Comparison of ENCODE assay signal across 10 cellular contexts in the genomic region with DNA sequence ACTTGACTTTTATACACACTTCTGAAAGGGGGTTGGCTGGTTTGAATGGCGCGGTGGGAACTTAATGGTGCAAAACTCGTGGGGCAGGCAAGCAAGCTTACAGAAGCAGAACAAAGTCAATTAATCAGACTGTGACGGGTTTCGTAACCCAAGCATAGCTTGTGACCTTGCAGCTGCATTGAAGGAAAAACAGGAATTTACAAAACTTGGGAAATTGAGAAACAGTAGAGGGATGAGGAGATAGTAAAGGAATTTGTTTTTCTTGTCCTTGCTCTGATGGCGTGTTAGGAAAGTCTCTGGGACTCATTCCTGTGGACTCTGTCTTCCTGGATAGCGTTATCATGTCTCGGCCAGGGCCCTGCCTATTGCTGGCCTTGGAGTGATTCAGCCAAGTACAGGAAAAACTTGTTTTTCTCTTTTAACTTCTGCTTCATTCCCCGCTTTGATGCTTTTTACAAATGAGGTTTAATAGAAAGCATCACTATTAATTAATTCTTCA.
A peak's percentile ranks its signal among the peaks of the same experiment; 100 is the strongest.
DNase-seq lines count a peak whose midpoint lies in the region; ATAC-seq and TF ChIP-seq lines count a peak whose summit lies in the region.
"Had no signal": no experiment of that assay in that cellular context is flagged by ENCODE, and none has a peak within 500 bp of the region (broad histone marks: within the 10 kb centered on the region; RNA-seq: fewer than 3 reads in every experiment).

No MANE protein-coding gene starts in this region.

- no peaks in the 10 kb centered on the region for H3K4me1 Mint-ChIP-seq in activated naive CD8-positive, alpha-beta T cell treated with anti-CD3 and anti-CD28 coated beads, Interleukin-2, amount 50 U/mL, for 24 hours
- H3K4me1 Mint-ChIP-seq in activated T-cell treated with anti-CD3 and anti-CD28 coated beads, Interleukin-2, amount 50 U/mL, for 4 hours (ENCODE audit: low read depth): no peaks in the 10 kb centered on the region

- intact Hi-C loops in adrenal gland (cut with DNase I): no loop called here
- intact Hi-C loops in left ventricle myocardium inferior (cut with micrococcal nuclease): no loop called here

- no peaks in the 10 kb centered on the region for H3K9me3 Mint-ChIP-seq in activated naive CD8-positive, alpha-beta T cell treated with anti-CD3 and anti-CD28 coated beads, Interleukin-2, amount 50 U/mL, for 24 hours
- H3K9me3 Mint-ChIP-seq in activated T-cell treated with anti-CD3 and anti-CD28 coated beads, Interleukin-2, amount 50 U/mL, for 4 hours: no peaks in the 10 kb centered on the region

- H2AFZ ChIP-seq in smooth muscle cell (ENCODE audit: low read depth): no peak overlapping the region

- 22 to 36% (median 31%) methylated on average over 9 of the region's 9 CpGs for WGBS in adrenal gland, 4 donors
- WGBS in smooth muscle cell (ENCODE audit: low lambda C conversion rate): 8% methylated on average over 9 of the region's 9 CpGs

- peak overlapping the region; percentile 56 for H3K9ac ChIP-seq in smooth muscle cell (ENCODE audit: low read depth)

- in situ Hi-C loops in ACHN (cut with HindIII; ENCODE audit: low pct_ligation_motif_present, low pct_unique_long_range_greater_than_20kb, low sequenced_read_pairs): no loop called here

- H3K27me3 Mint-ChIP-seq in activated naive CD8-positive, alpha-beta T cell treated with anti-CD3 and anti-CD28 coated beads, Interleukin-2, amount 50 U/mL, for 24 hours: no peaks in the 10 kb centered on the region
- H3K27me3 Mint-ChIP-seq in activated T-cell treated with anti-CD3 and anti-CD28 coated beads, Interleukin-2, amount 50 U/mL, for 4 hours (ENCODE audit: low read depth): no peaks in the 10 kb centered on the region

- peak overlapping the region; percentile 38 for H3K4me2 ChIP-seq in smooth muscle cell

- ATAC-seq in activated naive CD8-positive, alpha-beta T cell treated with anti-CD3 and anti-CD28 coated beads, Interleukin-2, amount 50 U/mL, for 24 hours: no peak
- no peak for ATAC-seq in activated T-cell treated with anti-CD3 and anti-CD28 coated beads, Interleukin-2, amount 50 U/mL, for 4 hours

- H3K4me3 ChIP-seq in adrenal gland (no peak overlapping the region), left ventricle myocardium inferior (no peak overlapping the region), smooth muscle cell (no peak overlapping the region)

- no peak for TF ChIP-seq POLR2A in adrenal gland (IDR thresholded peaks at IDR 0.05)

- H3K4me1 ChIP-seq in adrenal gland (replicated peaks in 1 of 2): peaks cover 12 to 20% of the 10 kb centered on the region in 2 donors
- no peaks in the 10 kb centered on the region for H3K4me1 ChIP-seq in left ventricle myocardium inferior
- peaks cover 18% of the 10 kb centered on the region for H3K4me1 ChIP-seq in smooth muscle cell (ENCODE audit: low read depth)

- H3K79me2 ChIP-seq in smooth muscle cell (ENCODE audit: low read depth): no peaks in the 10 kb centered on the region

- H3K9me3 ChIP-seq in adrenal gland (replicated peaks in 1 of 3) (no peaks in the 10 kb centered on the region), left ventricle myocardium inferior (replicated peaks) (no peaks in the 10 kb centered on the region), smooth muscle cell (replicated peaks; ENCODE audit: low read depth) (no peaks in the 10 kb centered on the region)

- H3K36me3 ChIP-seq in adrenal gland (replicated peaks in 1 of 2): no peaks in the 10 kb centered on the region
- no peaks in the 10 kb centered on the region for H3K36me3 ChIP-seq in left ventricle myocardium inferior
- no peaks in the 10 kb centered on the region for H3K36me3 ChIP-seq in smooth muscle cell (ENCODE audit: low read depth)

- H3F3A ChIP-seq in smooth muscle cell (ENCODE audit: low read depth): peaks cover 15% of the 10 kb centered on the region

- TF ChIP-seq CTCF in adrenal gland (IDR thresholded peaks at IDR 0.05): no peak
- TF ChIP-seq CTCF in left ventricle myocardium inferior (IDR thresholded peaks at IDR 0.05; ENCODE audit: borderline replicate concordance): no peak
- TF ChIP-seq CTCF in smooth muscle cell (IDR thresholded peaks at IDR 0.05; ENCODE audit: borderline replicate concordance, insufficient read depth, poor library complexity, severe bottlenecking): no peak

- H4K20me1 ChIP-seq in smooth muscle cell (ENCODE audit: low read depth): no peaks in the 10 kb centered on the region

- DNase-seq in HCEC 1CT (peak; percentile 45), adrenal gland (peak; percentile 33 to 88 (median 84)), left ventricle myocardium inferior (peak; percentile 22), smooth muscle cell (lab: John Stamatoyannopoulos, UW; ENCODE audit: unreplicated experiment) (no peak), ACHN (no peak)
- no peak for DNase-seq in activated naive CD8-positive, alpha-beta T cell treated with anti-CD3 and anti-CD28 coated beads, Interleukin-2, amount 50 U/mL, for 24 hours
- no peak for DNase-seq in stimulated activated naive CD4-positive, alpha-beta T cell (lab: John Stamatoyannopoulos, UW)
- DNase-seq in activated T-cell treated with anti-CD3 and anti-CD28 coated beads, Interleukin-2, amount 50 U/mL, for 4 hours: no peak
- DNase-seq: activated naive CD4-positive, alpha-beta T cell treated with anti-CD3 and anti-CD28 coated beads, Interleukin-2, amount 50 U/mL, for 16 hours; T-helper 2 cell had no signal

- peak overlapping the region; percentile 37 to 87 (median 66) for H3K27ac ChIP-seq in adrenal gland
- peak overlapping the region; percentile 50 for H3K27ac ChIP-seq in left ventricle myocardium inferior (replicated peaks)
- peak overlapping the region; percentile 89 for H3K27ac ChIP-seq in smooth muscle cell (ENCODE audit: low read depth)

- no peaks in the 10 kb centered on the region for H3K36me3 Mint-ChIP-seq in activated naive CD8-positive, alpha-beta T cell treated with anti-CD3 and anti-CD28 coated beads, Interleukin-2, amount 50 U/mL, for 24 hours (ENCODE audit: low read depth)
- no peaks in the 10 kb centered on the region for H3K36me3 Mint-ChIP-seq in activated T-cell treated with anti-CD3 and anti-CD28 coated beads, Interleukin-2, amount 50 U/mL, for 4 hours (ENCODE audit: insufficient read depth)

- no peak overlapping the region for H3K4me3 Mint-ChIP-seq in activated naive CD8-positive, alpha-beta T cell treated with anti-CD3 and anti-CD28 coated beads, Interleukin-2, amount 50 U/mL, for 24 hours
- H3K4me3 Mint-ChIP-seq in activated T-cell treated with anti-CD3 and anti-CD28 coated beads, Interleukin-2, amount 50 U/mL, for 4 hours: no peak overlapping the region

- no peak overlapping the region for H3K27ac Mint-ChIP-seq in activated naive CD8-positive, alpha-beta T cell treated with anti-CD3 and anti-CD28 coated beads, Interleukin-2, amount 50 U/mL, for 24 hours

- H3K27me3 ChIP-seq in adrenal gland (no peaks in the 10 kb centered on the region), left ventricle myocardium inferior (ENCODE audit: low read depth) (no peaks in the 10 kb centered on the region), smooth muscle cell (ENCODE audit: low read depth) (no peaks in the 10 kb centered on the region)

Comparison
In these comparisons a context has a peak if more than half of its experiments do, and no peak if none do; other contexts are left out.
1. DNase-seq: peak in HCEC 1CT (single experiment), adrenal gland (7 of 7) and left ventricle myocardium inferior (single experiment); none in smooth muscle cell (single experiment), activated naive CD8-positive, alpha-beta T cell treated with anti-CD3 and anti-CD28 coated beads, Interleukin-2, amount 50 U/mL, for 24 hours (single experiment), ACHN (single experiment), stimulated activated naive CD4-positive, alpha-beta T cell (0 of 6) and activated T-cell treated with anti-CD3 and anti-CD28 coated beads, Interleukin-2, amount 50 U/mL, for 4 hours (single experiment).
2. Peak in every context shown above with its lines, with median percentiles within 50 percentile points of each other: H3K27ac ChIP-seq.